8 cellular contexts compared by ENCODE assay signal in genomic region chrX:49191033-49191871, GRCh38. TPM values are rescaled to one million over a fixed set of nuclear protein-coding genes. Genes with fewer than 3 reads are reported as not detected.
DNase-seq lines count a peak whose midpoint lies in the region; ATAC-seq lines count a peak whose summit lies in the region.

No MANE protein-coding gene starts in this region.

- peak; percentile 86 for ATAC-seq in GM21526 (IDR thresholded peaks at IDR 0.05; ENCODE audit: low FRiP score, unreplicated experiment)

- peak overlapping the region; percentile 77 for H3K9ac ChIP-seq in mucosa of stomach (ENCODE audit: low read length)

- DNase-seq in DMS 273 treated with DMSO at 0.1 percent for 48 hours (lab: John Stamatoyannopoulos, UW): peak; percentile 99
- peak; percentile 98 for DNase-seq in HuH-7 (ENCODE audit: low spot score)
- peak; percentile 97 for DNase-seq in OCI-M2 (lab: John Stamatoyannopoulos, UW; ENCODE audit: unreplicated experiment)
- DNase-seq in activated T-cell treated with anti-CD3 and anti-CD28 coated beads, Interleukin-2, amount 50 U/mL, for 24 hours: peak; percentile 80
- peak; percentile 78 to 81 for DNase-seq in stimulated activated CD8-positive, alpha-beta memory T cell treated with anti-CD3 and anti-CD28 coated beads, Interleukin-7, amount 100 ng/mL, for 4 hours (ENCODE audit: low read depth in 2 of 2)

- H3K27me3 ChIP-seq in esophagus (ENCODE audit: control insufficient read depth in 1 of 2, insufficient read depth in 2 of 2, low read length in 2 of 2): no peaks in the 10 kb centered on the region
- H3K27me3 ChIP-seq in mucosa of stomach (ENCODE audit: control insufficient read depth, insufficient read depth, low read length): no peaks in the 10 kb centered on the region

- H3K9me3 Mint-ChIP-seq in activated T-cell treated with anti-CD3 and anti-CD28 coated beads, Interleukin-2, amount 50 U/mL, for 24 hours: no peaks in the 10 kb centered on the region

- H3K9me3 ChIP-seq in esophagus (ENCODE audit: control insufficient read depth in 2 of 2, insufficient read depth in 1 of 2, low read depth in 1 of 2, low read length in 1 of 2) (peaks cover 0 to 2% of the 10 kb centered on the region in 2 donors), mucosa of stomach (ENCODE audit: control insufficient read depth, low read length) (no peaks in the 10 kb centered on the region)

- peak overlapping the region; percentile 89 to 94 for H3K27ac ChIP-seq in esophagus (ENCODE audit: low read depth in 2 of 2, low read length in 1 of 2)

- peaks cover 31% of the 10 kb centered on the region for H3K4me1 Mint-ChIP-seq in activated T-cell treated with anti-CD3 and anti-CD28 coated beads, Interleukin-2, amount 50 U/mL, for 24 hours (ENCODE audit: low read depth)

- peaks cover 4% of the 10 kb centered on the region for H3K27me3 Mint-ChIP-seq in activated T-cell treated with anti-CD3 and anti-CD28 coated beads, Interleukin-2, amount 50 U/mL, for 24 hours

- H3K36me3 ChIP-seq in esophagus (ENCODE audit: control insufficient read depth in 2 of 2, insufficient read depth in 2 of 2, low read length in 1 of 2): no peaks in the 10 kb centered on the region
- no peaks in the 10 kb centered on the region for H3K36me3 ChIP-seq in mucosa of stomach (ENCODE audit: control insufficient read depth, insufficient read depth, low read length)

- peak overlapping the region; percentile 55 to 67 for H3K4me3 ChIP-seq in esophagus (ENCODE audit: low read depth in 1 of 2, low read length in 2 of 2)
- H3K4me3 ChIP-seq in mucosa of stomach (ENCODE audit: low read length): peak overlapping the region; percentile 41

- peak overlapping the region; percentile 94 for H3K27ac Mint-ChIP-seq in activated T-cell treated with anti-CD3 and anti-CD28 coated beads, Interleukin-2, amount 50 U/mL, for 24 hours

- H3K4me1 ChIP-seq in esophagus (ENCODE audit: control insufficient read depth in 2 of 2, insufficient read depth in 2 of 2, low read length in 1 of 2): peaks cover 0 to 6% of the 10 kb centered on the region in 2 donors
- peaks cover 9% of the 10 kb centered on the region for H3K4me1 ChIP-seq in mucosa of stomach (ENCODE audit: control insufficient read depth, insufficient read depth, low read length)

- H3K4me3 Mint-ChIP-seq in activated T-cell treated with anti-CD3 and anti-CD28 coated beads, Interleukin-2, amount 50 U/mL, for 24 hours: peak overlapping the region; percentile 86

- peaks cover 2% of the 10 kb centered on the region for H3K36me3 Mint-ChIP-seq in activated T-cell treated with anti-CD3 and anti-CD28 coated beads, Interleukin-2, amount 50 U/mL, for 24 hours (ENCODE audit: low read depth)

- 0 to 31% methylated on average over 54 of the region's 54 CpGs for WGBS in esophagus, 2 donors

RNA-seq across cellular contexts. Expression of gene PRICKLE3, which starts 5.1 kb away (rescaled TPM):
- polyA plus RNA-seq in esophagus: 10 to 100 TPM; 12.2 to 14.2 TPM

RNA-seq across cellular contexts. Expression of gene SYP, which starts 8.7 kb away (rescaled TPM):
- polyA plus RNA-seq in esophagus: under 1 TPM; 0.75 to 0.79 TPM

RNA-seq across cellular contexts. Expression of gene PLP2, which starts 19.6 kb away (rescaled TPM):
- polyA plus RNA-seq in esophagus: 100 to 1,000 TPM; 267 to 453 TPM

RNA-seq across cellular contexts. Expression of gene MAGIX, which starts 28.7 kb away (rescaled TPM):
- 1 to 10 TPM; 6.0 to 6.3 TPM for polyA plus RNA-seq in esophagus

RNA-seq across cellular contexts. Expression of gene CACNA1F, which starts 41.9 kb away (rescaled TPM):
- under 1 TPM; 0.11 to 0.24 TPM for polyA plus RNA-seq in esophagus

Comparison
In these comparisons a context has a peak if more than half of its experiments do, and no peak if none do; other contexts are left out.
1. Peak in every context shown above with its lines: DNase-seq, ATAC-seq, H3K4me3 ChIP-seq and H3K27ac ChIP-seq.